Comparison of ENCODE assay signal across 4 cellular contexts in the genomic region with DNA sequence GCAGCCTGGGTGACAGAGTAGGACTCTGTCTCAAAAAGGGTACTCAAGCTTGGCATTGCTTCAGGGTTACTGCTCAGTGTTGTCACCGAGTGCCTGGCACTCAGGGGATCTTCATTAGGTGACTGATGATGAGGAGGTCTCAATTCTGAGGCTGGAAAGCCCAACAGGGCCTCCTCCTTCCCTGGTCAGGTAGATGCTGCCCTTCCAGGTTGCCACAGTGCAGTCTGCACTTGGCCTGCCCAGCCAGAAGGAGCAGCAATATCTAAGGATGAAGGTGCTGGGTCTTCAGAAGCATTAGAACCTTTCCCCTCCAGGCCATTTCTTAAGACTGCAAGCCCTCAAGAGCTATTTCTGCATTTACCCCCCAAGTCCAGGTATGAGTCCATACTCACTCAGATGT.
TF ChIP-seq lines count a peak whose summit lies in the region.

No MANE protein-coding gene starts in this region.

TF ChIP-seq in SK-N-SH treated with all-trans-retinoic acid at 6 μM for 48 hours, 23 proteins besides CTCF, POLR2A, EP300 and RAD21 (continues in another document):
- TF ChIP-seq, protein P1, sequence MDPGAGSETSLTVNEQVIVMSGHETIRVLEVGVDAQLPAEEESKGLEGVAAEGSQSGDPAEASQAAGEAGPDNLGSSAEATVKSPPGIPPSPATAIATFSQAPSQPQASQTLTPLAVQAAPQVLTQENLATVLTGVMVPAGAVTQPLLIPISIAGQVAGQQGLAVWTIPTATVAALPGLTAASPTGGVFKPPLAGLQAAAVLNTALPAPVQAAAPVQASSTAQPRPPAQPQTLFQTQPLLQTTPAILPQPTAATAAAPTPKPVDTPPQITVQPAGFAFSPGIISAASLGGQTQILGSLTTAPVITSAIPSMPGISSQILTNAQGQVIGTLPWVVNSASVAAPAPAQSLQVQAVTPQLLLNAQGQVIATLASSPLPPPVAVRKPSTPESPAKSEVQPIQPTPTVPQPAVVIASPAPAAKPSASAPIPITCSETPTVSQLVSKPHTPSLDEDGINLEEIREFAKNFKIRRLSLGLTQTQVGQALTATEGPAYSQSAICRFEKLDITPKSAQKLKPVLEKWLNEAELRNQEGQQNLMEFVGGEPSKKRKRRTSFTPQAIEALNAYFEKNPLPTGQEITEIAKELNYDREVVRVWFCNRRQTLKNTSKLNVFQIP (CRISPR knock-in tag; IDR thresholded peaks at IDR 0.05; ENCODE audit: borderline replicate concordance, low read depth): no peak
- no peak for TF ChIP-seq ZNF8 (CRISPR knock-in tag; IDR thresholded peaks at IDR 0.05)
- no peak for TF ChIP-seq ZFP30 (CRISPR knock-in tag; IDR thresholded peaks at IDR 0.05)
- TF ChIP-seq ZC3H10 (CRISPR knock-in tag; IDR thresholded peaks at IDR 0.05): no peak
- TF ChIP-seq CSDC2 (CRISPR knock-in tag; IDR thresholded peaks at IDR 0.05): no peak
- TF ChIP-seq, protein P2, sequence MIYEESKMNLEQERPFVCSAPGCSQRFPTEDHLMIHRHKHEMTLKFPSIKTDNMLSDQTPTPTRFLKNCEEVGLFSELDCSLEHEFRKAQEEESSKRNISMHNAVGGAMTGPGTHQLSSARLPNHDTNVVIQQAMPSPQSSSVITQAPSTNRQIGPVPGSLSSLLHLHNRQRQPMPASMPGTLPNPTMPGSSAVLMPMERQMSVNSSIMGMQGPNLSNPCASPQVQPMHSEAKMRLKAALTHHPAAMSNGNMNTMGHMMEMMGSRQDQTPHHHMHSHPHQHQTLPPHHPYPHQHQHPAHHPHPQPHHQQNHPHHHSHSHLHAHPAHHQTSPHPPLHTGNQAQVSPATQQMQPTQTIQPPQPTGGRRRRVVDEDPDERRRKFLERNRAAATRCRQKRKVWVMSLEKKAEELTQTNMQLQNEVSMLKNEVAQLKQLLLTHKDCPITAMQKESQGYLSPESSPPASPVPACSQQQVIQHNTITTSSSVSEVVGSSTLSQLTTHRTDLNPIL (CRISPR knock-in tag; IDR thresholded peaks at IDR 0.05; ENCODE audit: low read depth): no peak
- TF ChIP-seq GLIS3 (CRISPR knock-in tag; IDR thresholded peaks at IDR 0.05): no peak
- TF ChIP-seq, protein P3, sequence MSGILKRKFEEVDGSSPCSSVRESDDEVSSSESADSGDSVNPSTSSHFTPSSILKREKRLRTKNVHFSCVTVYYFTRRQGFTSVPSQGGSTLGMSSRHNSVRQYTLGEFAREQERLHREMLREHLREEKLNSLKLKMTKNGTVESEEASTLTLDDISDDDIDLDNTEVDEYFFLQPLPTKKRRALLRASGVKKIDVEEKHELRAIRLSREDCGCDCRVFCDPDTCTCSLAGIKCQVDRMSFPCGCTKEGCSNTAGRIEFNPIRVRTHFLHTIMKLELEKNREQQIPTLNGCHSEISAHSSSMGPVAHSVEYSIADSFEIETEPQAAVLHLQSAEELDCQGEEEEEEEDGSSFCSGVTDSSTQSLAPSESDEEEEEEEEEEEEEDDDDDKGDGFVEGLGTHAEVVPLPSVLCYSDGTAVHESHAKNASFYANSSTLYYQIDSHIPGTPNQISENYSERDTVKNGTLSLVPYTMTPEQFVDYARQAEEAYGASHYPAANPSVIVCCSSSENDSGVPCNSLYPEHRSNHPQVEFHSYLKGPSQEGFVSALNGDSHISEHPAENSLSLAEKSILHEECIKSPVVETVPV (CRISPR knock-in tag; IDR thresholded peaks at IDR 0.05): no peak
- TF ChIP-seq PPARA (CRISPR knock-in tag; IDR thresholded peaks at IDR 0.05; ENCODE audit: borderline replicate concordance): no peak
- TF ChIP-seq TOX (CRISPR knock-in tag; IDR thresholded peaks at IDR 0.05; ENCODE audit: borderline replicate concordance): no peak

TF ChIP-seq in SK-N-SH, 30 proteins besides CTCF, POLR2A, EP300 and RAD21 (continues in another document):
- no peak for TF ChIP-seq TCF12 (IDR thresholded peaks at IDR 0.05)
- TF ChIP-seq, protein P4, sequence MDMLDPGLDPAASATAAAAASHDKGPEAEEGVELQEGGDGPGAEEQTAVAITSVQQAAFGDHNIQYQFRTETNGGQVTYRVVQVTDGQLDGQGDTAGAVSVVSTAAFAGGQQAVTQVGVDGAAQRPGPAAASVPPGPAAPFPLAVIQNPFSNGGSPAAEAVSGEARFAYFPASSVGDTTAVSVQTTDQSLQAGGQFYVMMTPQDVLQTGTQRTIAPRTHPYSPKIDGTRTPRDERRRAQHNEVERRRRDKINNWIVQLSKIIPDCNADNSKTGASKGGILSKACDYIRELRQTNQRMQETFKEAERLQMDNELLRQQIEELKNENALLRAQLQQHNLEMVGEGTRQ (IDR thresholded peaks at IDR 0.05; ENCODE audit: borderline replicate concordance, low read depth, low read length): no peak
- TF ChIP-seq, protein P5, sequence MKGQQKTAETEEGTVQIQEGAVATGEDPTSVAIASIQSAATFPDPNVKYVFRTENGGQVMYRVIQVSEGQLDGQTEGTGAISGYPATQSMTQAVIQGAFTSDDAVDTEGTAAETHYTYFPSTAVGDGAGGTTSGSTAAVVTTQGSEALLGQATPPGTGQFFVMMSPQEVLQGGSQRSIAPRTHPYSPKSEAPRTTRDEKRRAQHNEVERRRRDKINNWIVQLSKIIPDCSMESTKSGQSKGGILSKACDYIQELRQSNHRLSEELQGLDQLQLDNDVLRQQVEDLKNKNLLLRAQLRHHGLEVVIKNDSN (IDR thresholded peaks at IDR 0.05; ENCODE audit: borderline replicate concordance, low read depth): no peak
- TF ChIP-seq ELF1 (IDR thresholded peaks at IDR 0.05): no peak
- TF ChIP-seq, protein P6, sequence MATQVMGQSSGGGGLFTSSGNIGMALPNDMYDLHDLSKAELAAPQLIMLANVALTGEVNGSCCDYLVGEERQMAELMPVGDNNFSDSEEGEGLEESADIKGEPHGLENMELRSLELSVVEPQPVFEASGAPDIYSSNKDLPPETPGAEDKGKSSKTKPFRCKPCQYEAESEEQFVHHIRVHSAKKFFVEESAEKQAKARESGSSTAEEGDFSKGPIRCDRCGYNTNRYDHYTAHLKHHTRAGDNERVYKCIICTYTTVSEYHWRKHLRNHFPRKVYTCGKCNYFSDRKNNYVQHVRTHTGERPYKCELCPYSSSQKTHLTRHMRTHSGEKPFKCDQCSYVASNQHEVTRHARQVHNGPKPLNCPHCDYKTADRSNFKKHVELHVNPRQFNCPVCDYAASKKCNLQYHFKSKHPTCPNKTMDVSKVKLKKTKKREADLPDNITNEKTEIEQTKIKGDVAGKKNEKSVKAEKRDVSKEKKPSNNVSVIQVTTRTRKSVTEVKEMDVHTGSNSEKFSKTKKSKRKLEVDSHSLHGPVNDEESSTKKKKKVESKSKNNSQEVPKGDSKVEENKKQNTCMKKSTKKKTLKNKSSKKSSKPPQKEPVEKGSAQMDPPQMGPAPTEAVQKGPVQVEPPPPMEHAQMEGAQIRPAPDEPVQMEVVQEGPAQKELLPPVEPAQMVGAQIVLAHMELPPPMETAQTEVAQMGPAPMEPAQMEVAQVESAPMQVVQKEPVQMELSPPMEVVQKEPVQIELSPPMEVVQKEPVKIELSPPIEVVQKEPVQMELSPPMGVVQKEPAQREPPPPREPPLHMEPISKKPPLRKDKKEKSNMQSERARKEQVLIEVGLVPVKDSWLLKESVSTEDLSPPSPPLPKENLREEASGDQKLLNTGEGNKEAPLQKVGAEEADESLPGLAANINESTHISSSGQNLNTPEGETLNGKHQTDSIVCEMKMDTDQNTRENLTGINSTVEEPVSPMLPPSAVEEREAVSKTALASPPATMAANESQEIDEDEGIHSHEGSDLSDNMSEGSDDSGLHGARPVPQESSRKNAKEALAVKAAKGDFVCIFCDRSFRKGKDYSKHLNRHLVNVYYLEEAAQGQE (IDR thresholded peaks at IDR 0.05; ENCODE audit: low read depth, low read length): no peak

TF ChIP-seq in IMR-90, 13 proteins besides CTCF, POLR2A, EP300 and RAD21:
- TF ChIP-seq BHLHE40 (IDR thresholded peaks at IDR 0.05; ENCODE audit: low read depth, low read length) (no peak), CEBPB (IDR thresholded peaks at IDR 0.05; ENCODE audit: low read depth, low read length) (no peak), NFE2L2 (IDR thresholded peaks at IDR 0.05; ENCODE audit: low read depth, low read length) (no peak), SMC3 (IDR thresholded peaks at IDR 0.05; ENCODE audit: low read depth, low read length) (no peak), MAFK (IDR thresholded peaks at IDR 0.05; ENCODE audit: low read depth, low read length) (no peak)
- TF ChIP-seq, protein P4 (IDR thresholded peaks at IDR 0.05; ENCODE audit: low read depth, low read length): no peak
- TF ChIP-seq, protein P7, sequence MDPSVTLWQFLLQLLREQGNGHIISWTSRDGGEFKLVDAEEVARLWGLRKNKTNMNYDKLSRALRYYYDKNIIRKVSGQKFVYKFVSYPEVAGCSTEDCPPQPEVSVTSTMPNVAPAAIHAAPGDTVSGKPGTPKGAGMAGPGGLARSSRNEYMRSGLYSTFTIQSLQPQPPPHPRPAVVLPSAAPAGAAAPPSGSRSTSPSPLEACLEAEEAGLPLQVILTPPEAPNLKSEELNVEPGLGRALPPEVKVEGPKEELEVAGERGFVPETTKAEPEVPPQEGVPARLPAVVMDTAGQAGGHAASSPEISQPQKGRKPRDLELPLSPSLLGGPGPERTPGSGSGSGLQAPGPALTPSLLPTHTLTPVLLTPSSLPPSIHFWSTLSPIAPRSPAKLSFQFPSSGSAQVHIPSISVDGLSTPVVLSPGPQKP (IDR thresholded peaks at IDR 0.05; ENCODE audit: borderline replicate concordance, low read depth, low read length): no peak

TF ChIP-seq in WTC11, 78 proteins besides CTCF, POLR2A, EP300 and RAD21:
- TF ChIP-seq, protein P8, sequence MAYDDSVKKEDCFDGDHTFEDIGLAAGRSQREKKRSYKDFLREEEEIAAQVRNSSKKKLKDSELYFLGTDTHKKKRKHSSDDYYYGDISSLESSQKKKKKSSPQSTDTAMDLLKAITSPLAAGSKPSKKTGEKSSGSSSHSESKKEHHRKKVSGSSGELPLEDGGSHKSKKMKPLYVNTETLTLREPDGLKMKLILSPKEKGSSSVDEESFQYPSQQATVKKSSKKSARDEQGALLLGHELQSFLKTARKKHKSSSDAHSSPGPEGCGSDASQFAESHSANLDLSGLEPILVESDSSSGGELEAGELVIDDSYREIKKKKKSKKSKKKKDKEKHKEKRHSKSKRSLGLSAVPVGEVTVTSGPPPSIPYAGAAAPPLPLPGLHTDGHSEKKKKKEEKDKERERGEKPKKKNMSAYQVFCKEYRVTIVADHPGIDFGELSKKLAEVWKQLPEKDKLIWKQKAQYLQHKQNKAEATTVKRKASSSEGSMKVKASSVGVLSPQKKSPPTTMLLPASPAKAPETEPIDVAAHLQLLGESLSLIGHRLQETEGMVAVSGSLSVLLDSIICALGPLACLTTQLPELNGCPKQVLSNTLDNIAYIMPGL (CRISPR knock-in tag; IDR thresholded peaks at IDR 0.05): no peak
- TF ChIP-seq RORB (CRISPR knock-in tag; IDR thresholded peaks at IDR 0.05) (no peak), ATF1 (CRISPR knock-in tag; IDR thresholded peaks at IDR 0.05) (no peak)
- TF ChIP-seq, protein P9, sequence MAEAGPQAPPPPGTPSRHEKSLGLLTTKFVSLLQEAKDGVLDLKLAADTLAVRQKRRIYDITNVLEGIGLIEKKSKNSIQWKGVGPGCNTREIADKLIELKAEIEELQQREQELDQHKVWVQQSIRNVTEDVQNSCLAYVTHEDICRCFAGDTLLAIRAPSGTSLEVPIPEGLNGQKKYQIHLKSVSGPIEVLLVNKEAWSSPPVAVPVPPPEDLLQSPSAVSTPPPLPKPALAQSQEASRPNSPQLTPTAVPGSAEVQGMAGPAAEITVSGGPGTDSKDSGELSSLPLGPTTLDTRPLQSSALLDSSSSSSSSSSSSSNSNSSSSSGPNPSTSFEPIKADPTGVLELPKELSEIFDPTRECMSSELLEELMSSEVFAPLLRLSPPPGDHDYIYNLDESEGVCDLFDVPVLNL (CRISPR knock-in tag; IDR thresholded peaks at IDR 0.05; ENCODE audit: borderline replicate concordance, low read depth): no peak
- TF ChIP-seq, protein P10, sequence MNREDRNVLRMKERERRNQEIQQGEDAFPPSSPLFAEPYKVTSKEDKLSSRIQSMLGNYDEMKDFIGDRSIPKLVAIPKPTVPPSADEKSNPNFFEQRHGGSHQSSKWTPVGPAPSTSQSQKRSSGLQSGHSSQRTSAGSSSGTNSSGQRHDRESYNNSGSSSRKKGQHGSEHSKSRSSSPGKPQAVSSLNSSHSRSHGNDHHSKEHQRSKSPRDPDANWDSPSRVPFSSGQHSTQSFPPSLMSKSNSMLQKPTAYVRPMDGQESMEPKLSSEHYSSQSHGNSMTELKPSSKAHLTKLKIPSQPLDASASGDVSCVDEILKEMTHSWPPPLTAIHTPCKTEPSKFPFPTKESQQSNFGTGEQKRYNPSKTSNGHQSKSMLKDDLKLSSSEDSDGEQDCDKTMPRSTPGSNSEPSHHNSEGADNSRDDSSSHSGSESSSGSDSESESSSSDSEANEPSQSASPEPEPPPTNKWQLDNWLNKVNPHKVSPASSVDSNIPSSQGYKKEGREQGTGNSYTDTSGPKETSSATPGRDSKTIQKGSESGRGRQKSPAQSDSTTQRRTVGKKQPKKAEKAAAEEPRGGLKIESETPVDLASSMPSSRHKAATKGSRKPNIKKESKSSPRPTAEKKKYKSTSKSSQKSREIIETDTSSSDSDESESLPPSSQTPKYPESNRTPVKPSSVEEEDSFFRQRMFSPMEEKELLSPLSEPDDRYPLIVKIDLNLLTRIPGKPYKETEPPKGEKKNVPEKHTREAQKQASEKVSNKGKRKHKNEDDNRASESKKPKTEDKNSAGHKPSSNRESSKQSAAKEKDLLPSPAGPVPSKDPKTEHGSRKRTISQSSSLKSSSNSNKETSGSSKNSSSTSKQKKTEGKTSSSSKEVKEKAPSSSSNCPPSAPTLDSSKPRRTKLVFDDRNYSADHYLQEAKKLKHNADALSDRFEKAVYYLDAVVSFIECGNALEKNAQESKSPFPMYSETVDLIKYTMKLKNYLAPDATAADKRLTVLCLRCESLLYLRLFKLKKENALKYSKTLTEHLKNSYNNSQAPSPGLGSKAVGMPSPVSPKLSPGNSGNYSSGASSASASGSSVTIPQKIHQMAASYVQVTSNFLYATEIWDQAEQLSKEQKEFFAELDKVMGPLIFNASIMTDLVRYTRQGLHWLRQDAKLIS (CRISPR knock-in tag; IDR thresholded peaks at IDR 0.05; ENCODE audit: borderline replicate concordance): no peak
- TF ChIP-seq, protein P11, sequence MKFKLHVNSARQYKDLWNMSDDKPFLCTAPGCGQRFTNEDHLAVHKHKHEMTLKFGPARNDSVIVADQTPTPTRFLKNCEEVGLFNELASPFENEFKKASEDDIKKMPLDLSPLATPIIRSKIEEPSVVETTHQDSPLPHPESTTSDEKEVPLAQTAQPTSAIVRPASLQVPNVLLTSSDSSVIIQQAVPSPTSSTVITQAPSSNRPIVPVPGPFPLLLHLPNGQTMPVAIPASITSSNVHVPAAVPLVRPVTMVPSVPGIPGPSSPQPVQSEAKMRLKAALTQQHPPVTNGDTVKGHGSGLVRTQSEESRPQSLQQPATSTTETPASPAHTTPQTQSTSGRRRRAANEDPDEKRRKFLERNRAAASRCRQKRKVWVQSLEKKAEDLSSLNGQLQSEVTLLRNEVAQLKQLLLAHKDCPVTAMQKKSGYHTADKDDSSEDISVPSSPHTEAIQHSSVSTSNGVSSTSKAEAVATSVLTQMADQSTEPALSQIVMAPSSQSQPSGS (CRISPR knock-in tag; IDR thresholded peaks at IDR 0.05; ENCODE audit: borderline replicate concordance, low read depth): no peak
TF ChIP-seq in WTC11: peak in this region for 0.
